1 cellular context compared by ENCODE assay signal in genomic region chr21:45192332-45192731, GRCh38.
TF ChIP-seq lines count a peak whose summit lies in the region.

No MANE protein-coding gene starts in this region.

TF ChIP-seq in GM23338, 12 proteins besides CTCF, POLR2A, EP300 and RAD21 (continued from another document):
- TF ChIP-seq ZNF462 (CRISPR knock-in tag; IDR thresholded peaks at IDR 0.05) (no peak), POLR2AphosphoS5 (IDR thresholded peaks at IDR 0.05; ENCODE audit: low read depth) (no peak), REST (IDR thresholded peaks at IDR 0.05; ENCODE audit: unreplicated experiment) (no peak), NANOG (IDR thresholded peaks at IDR 0.05; ENCODE audit: borderline replicate concordance) (no peak), CREB1 (CRISPR knock-in tag; IDR thresholded peaks at IDR 0.05; ENCODE audit: low read depth) (no peak), EZH2phosphoT487 (IDR thresholded peaks at IDR 0.05; ENCODE audit: unreplicated experiment) (no peak), JUNB (IDR thresholded peaks at IDR 0.05; ENCODE audit: unreplicated experiment) (no peak), ZNF331 (CRISPR knock-in tag; IDR thresholded peaks at IDR 0.05; ENCODE audit: low read depth) (no peak)
TF ChIP-seq in GM23338: peak in this region for 0.
